In genomic region chr1:91883470-91883869, GRCh38 we compare ENCODE assay signal across 7 cellular contexts. TPM values are rescaled to one million over a fixed set of nuclear protein-coding genes. Genes with fewer than 3 reads are reported as not detected.
DNase-seq lines count a peak whose midpoint lies in the region; ATAC-seq, FAIRE-seq and TF ChIP-seq lines count a peak whose summit lies in the region.

No MANE protein-coding gene starts in this region.

- DNase-seq in EL (peak; percentile 53), NAMALWA (ENCODE audit: low spot score) (peak; percentile 58), mammary epithelial cell (no peak), myocyte (ENCODE audit: low read depth) (peak; percentile 39), aorta (no peak), GM12891 (ENCODE audit: insufficient read length, low spot score) (no peak)

- H3K36me3 ChIP-seq in mammary epithelial cell (ENCODE audit: insufficient read depth, low read length) (no peaks in the 10 kb centered on the region), aorta (ENCODE audit: control insufficient read depth in 1 of 2, insufficient read depth in 2 of 2, low read length in 1 of 2) (no peaks in the 10 kb centered on the region)

- no peak overlapping the region for H2AFZ ChIP-seq in mammary epithelial cell (ENCODE audit: low read depth, low read length)

- FAIRE-seq in GM12891 (lab: Jason Lieb, UNC), result no peak

- no TSS peak for BruUV-seq in mammary epithelial cell (replicated peaks; lab: Mats Ljungman, UMichigan)

- ATAC-seq in aorta (ENCODE audit: low FRiP score) (no peak), HG02610 (IDR thresholded peaks at IDR 0.05; ENCODE audit: unreplicated experiment) (no peak)

- peak; percentile 35 to 51 for TF ChIP-seq CTCF in mammary epithelial cell (conservative IDR thresholded peaks at IDR 0.05 in 1 of 2, IDR thresholded peaks at IDR 0.05 in 1 of 2; ENCODE audit: extremely low read depth in 1 of 2, insufficient read depth in 1 of 2, low read depth in 1 of 2, low read length in 2 of 2)

- H3K27ac ChIP-seq in mammary epithelial cell (ENCODE audit: insufficient read depth, low read depth, low read length) (no peak overlapping the region), aorta (ENCODE audit: low read depth in 1 of 2, low read length in 2 of 2) (no peak overlapping the region)

- no peaks in the 10 kb centered on the region for H3K9me3 ChIP-seq in mammary epithelial cell (replicated peaks; ENCODE audit: insufficient read depth, low read length)
- H3K9me3 ChIP-seq in aorta (ENCODE audit: control insufficient read depth, low read length), result no peaks in the 10 kb centered on the region

- H3K4me2 ChIP-seq in mammary epithelial cell (ENCODE audit: insufficient read depth, low read depth, low read length), result no peak overlapping the region

- H3K4me3 ChIP-seq in mammary epithelial cell (replicated peaks in 1 of 3; ENCODE audit: insufficient read depth in 1 of 3, low read depth in 2 of 3, low read length in 3 of 3), result no peak overlapping the region
- H3K4me3 ChIP-seq in aorta (ENCODE audit: low read length in 2 of 2), result no peak overlapping the region

- in situ Hi-C loops in mammary epithelial cell (cut with MboI; ENCODE audit: low sequenced_read_pairs in 2 of 2), result no loop called here

- H4K20me1 ChIP-seq in mammary epithelial cell (ENCODE audit: insufficient read depth, low read length), result no peaks in the 10 kb centered on the region

- H3K4me1 ChIP-seq in mammary epithelial cell (ENCODE audit: insufficient read depth, low read length) (peaks cover 21% of the 10 kb centered on the region), aorta (ENCODE audit: control insufficient read depth in 1 of 2, insufficient read depth in 2 of 2, low read length in 2 of 2) (no peaks in the 10 kb centered on the region)

- H3K27me3 ChIP-seq in mammary epithelial cell (ENCODE audit: insufficient read depth, low read length), result peaks cover 29% of the 10 kb centered on the region
- no peaks in the 10 kb centered on the region for H3K27me3 ChIP-seq in aorta (ENCODE audit: control insufficient read depth in 1 of 2, insufficient read depth in 2 of 2, low read length in 1 of 2)

- TF ChIP-seq POLR2A in GM12891 (IDR thresholded peaks at IDR 0.05; ENCODE audit: low read depth, low read length), result no peak

- intact Hi-C loops in mammary epithelial cell (cut with micrococcal nuclease) (loop anchor here (10.0 kb wide), 1 partner anchor 79 kb away; no protein-coding TSS in a partner anchor), aorta (cut with DNase I) (no loop called here)

- CTCF ChIA-PET in mammary epithelial cell (lab: Charles Lee; ENCODE audit: low non-redundant PET), result interaction anchor here (0.8 kb wide), 1 partner anchor 72 kb away, joined by 8 read pairs; no protein-coding TSS in a partner anchor

- WGBS in mammary epithelial cell (ENCODE audit: low coverage, missing lambda C conversion rate), result 2% methylated on average over 6 of the region's 6 CpGs
- 20 to 22% methylated on average over 6 of the region's 6 CpGs for WGBS in aorta, 2 donors

- H3K79me2 ChIP-seq in mammary epithelial cell (ENCODE audit: insufficient read depth, low read length), result no peaks in the 10 kb centered on the region

- H3K9ac ChIP-seq in mammary epithelial cell (ENCODE audit: insufficient read depth, low read length), result no peak overlapping the region

- dilution Hi-C loops in mammary epithelial cell (cut with HindIII; ENCODE audit: low sequenced_read_pairs), result no loop called here

TF ChIP-seq in GM12891, 5 proteins besides CTCF, POLR2A, EP300 and RAD21:
- TF ChIP-seq TAF1 (IDR thresholded peaks at IDR 0.05; ENCODE audit: low read depth, low read length), result no peak
- TF ChIP-seq POLR2AphosphoS5 (IDR thresholded peaks at IDR 0.05; ENCODE audit: low read depth, low read length), result no peak
- no peak for TF ChIP-seq PAX5 (IDR thresholded peaks at IDR 0.05; ENCODE audit: insufficient read depth, low read length, severe bottlenecking)
- TF ChIP-seq SPI1 (IDR thresholded peaks at IDR 0.05; ENCODE audit: low read depth, low read length), result no peak
- TF ChIP-seq POU2F2 (IDR thresholded peaks at IDR 0.05; ENCODE audit: low read depth, low read length), result no peak

RNA-seq across cellular contexts. Expression of gene TGFBR3, which starts 2.5 kb away (rescaled TPM):
- under 1 TPM; 0.61 to 0.67 TPM for total RNA-seq in mammary epithelial cell
- 0.09 TPM for polyA plus RNA-seq in mammary epithelial cell
- 0.05 TPM for polyA minus RNA-seq in mammary epithelial cell
- total RNA-seq in myocyte, result 2.5 and 2.7 TPM in 2 replicates
- 0.40 TPM for polyA plus RNA-seq in myocyte (2012)
- 10 to 100 TPM; 50.6 to 81.5 TPM for total RNA-seq in aorta
- polyA plus RNA-seq in aorta, result 10 to 100 TPM in 1 of 2 donors, 1 to 10 TPM in 1; 3.6 to 16.2 TPM
- polyA plus RNA-seq in GM12891 (2012; ENCODE audit: low read depth, missing spikeins), result 2.5 TPM

Comparison
In these comparisons a context has a peak if more than half of its experiments do, and no peak if none do; other contexts are left out.
1. DNase-seq: peak in EL (single experiment), NAMALWA (single experiment) and myocyte (single experiment); none in mammary epithelial cell (single experiment), aorta (0 of 2) and GM12891 (single experiment).
2. RNA of gene TGFBR3, which starts 2.5 kb away (total RNA-seq): 50.6 to 81.5 TPM in aorta; 2.5 to 2.7 TPM in myocyte and 0.61 to 0.67 TPM in mammary epithelial cell; every median in the first group is over 10 times any median in the second.